8 cellular contexts compared by ENCODE assay signal in genomic region chr2:148876190-148876588, GRCh38. TPM values are rescaled to one million over a fixed set of nuclear protein-coding genes. Genes with fewer than 3 reads are reported as not detected.
DNase-seq lines count a peak whose midpoint lies in the region; ATAC-seq and TF ChIP-seq lines count a peak whose summit lies in the region.

No MANE protein-coding gene starts in this region.

- peaks cover 12 to 13% of the 10 kb centered on the region in 2 donors for H3K27me3 ChIP-seq in right atrium auricular region

- no peaks in the 10 kb centered on the region for H3K36me3 ChIP-seq in right atrium auricular region

- TF ChIP-seq CTCF in right atrium auricular region (IDR thresholded peaks at IDR 0.05), result no peak

- no peak overlapping the region for H3K27ac ChIP-seq in right atrium auricular region
- H3K27ac ChIP-seq in skin epidermis, result no peak overlapping the region

- peaks cover 0 to 7% of the 10 kb centered on the region in 2 donors for H3K9me3 ChIP-seq in right atrium auricular region

- H3K4me1 ChIP-seq in right atrium auricular region, result peaks cover 0 to 29% of the 10 kb centered on the region in 2 donors

- no peak for ATAC-seq in GM21447 (IDR thresholded peaks at IDR 0.05; ENCODE audit: unreplicated experiment)

- DNase-seq in NCI-H2081 (lab: John Stamatoyannopoulos, UW), result peak; percentile 42 to 62
- no peak for DNase-seq in NCI-H2081 treated with DMSO at 0.1 percent for 48 hours (lab: John Stamatoyannopoulos, UW)
- peak; percentile 13 for DNase-seq in T-helper 9 cell
- no peak for DNase-seq in right atrium auricular region (ENCODE audit: low spot score)
- DNase-seq in KG1 (lab: John Stamatoyannopoulos, UW), result no peak
- no peak for DNase-seq in GDM1 (lab: John Stamatoyannopoulos, UW)

- peak overlapping the region; percentile 28 to 62 for H3K4me3 ChIP-seq in right atrium auricular region
- peak overlapping the region in 6 of 7 experiments; percentile 32 to 46 (median 38) for H3K4me3 ChIP-seq in skin epidermis

RNA-seq across cellular contexts. Expression of gene KIF5C, which starts 1.2 kb away (rescaled TPM):
- 1 to 10 TPM; 1.6 to 2.2 TPM for total RNA-seq in right atrium auricular region

Comparison
In these comparisons a context has a peak if more than half of its experiments do, and no peak if none do; other contexts are left out.
1. DNase-seq: peak in NCI-H2081 (2 of 2) and T-helper 9 cell (single experiment); none in NCI-H2081 treated with DMSO at 0.1 percent for 48 hours (single experiment), right atrium auricular region (single experiment), KG1 (single experiment) and GDM1 (single experiment).